In genomic region chr10:35404077-35404476, GRCh38 we compare ENCODE assay signal across 7 cellular contexts.
DNase-seq lines count a peak whose midpoint lies in the region; ATAC-seq and TF ChIP-seq lines count a peak whose summit lies in the region.
"Not testable (repeated sequence)": the region's sequence is repeated elsewhere in the genome, so short reads cannot be mapped to it uniquely, and the experiment has no call there.

No MANE protein-coding gene starts in this region.

- H3K4me1 ChIP-seq in GM23248 (ENCODE audit: insufficient read depth) = peaks cover 25% of the 10 kb centered on the region
- not testable (repeated sequence) for H3K4me1 ChIP-seq in fibroblast of lung (ENCODE audit: control insufficient read depth, extremely low read depth, insufficient read depth, low read length)
- peaks cover 17 to 32% of the 10 kb centered on the region in 2 donors for H3K4me1 ChIP-seq in lung (ENCODE audit: control insufficient read depth in 2 of 2, insufficient read depth in 2 of 2, low read length in 2 of 2)
- H3K4me1 ChIP-seq in gastrocnemius medialis = peaks cover 50 to 51% of the 10 kb centered on the region in 2 donors
- H3K4me1 ChIP-seq in upper lobe of left lung = peaks cover 25 to 65% (median 54%) of the 10 kb centered on the region in 4 donors

- not testable (repeated sequence) for H2AFZ ChIP-seq in GM23248; fibroblast of lung (ENCODE audit: low read length)

- H3F3A ChIP-seq in GM23248 (ENCODE audit: insufficient read depth) = peaks cover 13% of the 10 kb centered on the region

- not testable (repeated sequence) for H3K9me3 ChIP-seq in GM23248 (ENCODE audit: low read depth); fibroblast of lung (ENCODE audit: control insufficient read depth, insufficient read depth, low read depth, low read length); lung (ENCODE audit: control insufficient read depth in 2 of 2, insufficient read depth in 1 of 2, low read length in 1 of 2); gastrocnemius medialis; upper lobe of left lung

- peak overlapping the region; percentile 64 for H3K27ac ChIP-seq in GM23248
- H3K27ac ChIP-seq in fibroblast of lung (ENCODE audit: insufficient read depth, low read length); lung (ENCODE audit: low read depth in 1 of 2, low read length in 1 of 2): not testable (repeated sequence)
- peak overlapping the region in 2 of 4 donors; percentile 24 to 34 for H3K27ac ChIP-seq in gastrocnemius medialis
- H3K27ac ChIP-seq in upper lobe of left lung = peak overlapping the region in 3 of 4 donors; percentile 17 to 44 (median 28)

- ATAC-seq in left cardiac atrium; lung (ENCODE audit: insufficient read depth, low FRiP score); gastrocnemius medialis; upper lobe of left lung (ENCODE audit: low FRiP score in 2 of 2): not testable (repeated sequence)

- TF ChIP-seq POLR2A in gastrocnemius medialis (IDR thresholded peaks at IDR 0.05); upper lobe of left lung (IDR thresholded peaks at IDR 0.05): not testable (repeated sequence)

- not testable (repeated sequence) for H3K4me3 ChIP-seq in GM23248; fibroblast of lung (replicated peaks in 1 of 4; ENCODE audit: control extremely low read depth in 1 of 4, insufficient read depth in 1 of 4, low read depth in 3 of 4, low read length in 4 of 4); lung; gastrocnemius medialis; upper lobe of left lung

- in situ Hi-C loops in GM23248 (cut with MboI); gastrocnemius medialis (cut with MboI; ENCODE audit: low sequenced_read_pairs in 4 of 4): not testable (repeated sequence)

- H3K79me2 ChIP-seq in GM23248 (ENCODE audit: insufficient read depth) (peaks cover 97% of the 10 kb centered on the region), fibroblast of lung (ENCODE audit: control insufficient read depth, insufficient read depth, low read length) (peaks cover 27% of the 10 kb centered on the region)

- H3K9ac ChIP-seq in GM23248 = peak overlapping the region; percentile 51; the same call in 1 of the 2 replicates
- not testable (repeated sequence) for H3K9ac ChIP-seq in fibroblast of lung (ENCODE audit: insufficient read depth, low read length)

- not testable (repeated sequence) for TF ChIP-seq CTCF in fibroblast of lung (conservative IDR thresholded peaks at IDR 0.05 in 1 of 2, IDR thresholded peaks at IDR 0.05 in 1 of 2; ENCODE audit: low read depth in 1 of 2, low read length in 2 of 2); lung (IDR thresholded peaks at IDR 0.05; ENCODE audit: control extremely low read depth, extremely low read depth); gastrocnemius medialis (IDR thresholded peaks at IDR 0.05 in 4 of 5, conservative IDR thresholded peaks at IDR 0.05 in 1 of 5); upper lobe of left lung (IDR thresholded peaks at IDR 0.05)

- 24 to 26% methylated on average over 2 of the region's 2 CpGs for WGBS in GM23248 (ENCODE audit: low coverage in 1 of 2, low lambda C conversion rate in 2 of 2, missing lambda C conversion rate in 2 of 2), 2 experiments
- 51 to 83% methylated on average over 2 of the region's 2 CpGs for WGBS in lung, 2 donors
- 58 to 66% methylated on average over 2 of the region's 2 CpGs for WGBS in upper lobe of left lung, 2 donors

- not testable (repeated sequence) for H3K9me2 ChIP-seq in GM23248 (ENCODE audit: insufficient read depth)

- H3K36me3 ChIP-seq in GM23248 (ENCODE audit: low read depth); fibroblast of lung (ENCODE audit: control insufficient read depth, insufficient read depth, low read length); lung (ENCODE audit: control insufficient read depth in 2 of 2, insufficient read depth in 2 of 2, low read length in 2 of 2); gastrocnemius medialis; upper lobe of left lung: not testable (repeated sequence)

- peak; percentile 73 for DNase-seq in GM23248
- DNase-seq in amniotic epithelial cell (ENCODE audit: low read depth) = peak; percentile 59
- peak; percentile 40 to 70 for DNase-seq in fibroblast of lung (ENCODE audit: low read depth in 2 of 2)
- peak; percentile 62 for DNase-seq in left cardiac atrium
- peak; percentile 50 for DNase-seq in lung (ENCODE audit: low spot score)
- peak; percentile 27 to 66 for DNase-seq in gastrocnemius medialis
- DNase-seq in upper lobe of left lung = peak in 1 of 2 donors; percentile 77

- peak overlapping the region; percentile 15 for H3K4me2 ChIP-seq in GM23248 (ENCODE audit: unreplicated experiment)
- H3K4me2 ChIP-seq in fibroblast of lung (ENCODE audit: extremely low read depth, insufficient read depth, low read length) = not testable (repeated sequence)

- not testable (repeated sequence) for H3K27me3 ChIP-seq in GM23248 (replicated peaks; ENCODE audit: insufficient read depth); fibroblast of lung (ENCODE audit: control insufficient read depth, insufficient read depth, low read length); lung (ENCODE audit: control insufficient read depth, insufficient read depth); gastrocnemius medialis; upper lobe of left lung

- H4K20me1 ChIP-seq in GM23248 (ENCODE audit: insufficient read depth); fibroblast of lung (ENCODE audit: control insufficient read depth, extremely low read depth, insufficient read depth, low read length): not testable (repeated sequence)

- not testable (repeated sequence) for TF ChIP-seq EP300 in upper lobe of left lung (IDR thresholded peaks at IDR 0.05)

- intact Hi-C loops in left cardiac atrium (cut with DNase I); gastrocnemius medialis (cut with DNase I; ENCODE audit: low total_unique reads): not testable (repeated sequence)
